16 cellular contexts compared by ENCODE assay signal in the genomic region with DNA sequence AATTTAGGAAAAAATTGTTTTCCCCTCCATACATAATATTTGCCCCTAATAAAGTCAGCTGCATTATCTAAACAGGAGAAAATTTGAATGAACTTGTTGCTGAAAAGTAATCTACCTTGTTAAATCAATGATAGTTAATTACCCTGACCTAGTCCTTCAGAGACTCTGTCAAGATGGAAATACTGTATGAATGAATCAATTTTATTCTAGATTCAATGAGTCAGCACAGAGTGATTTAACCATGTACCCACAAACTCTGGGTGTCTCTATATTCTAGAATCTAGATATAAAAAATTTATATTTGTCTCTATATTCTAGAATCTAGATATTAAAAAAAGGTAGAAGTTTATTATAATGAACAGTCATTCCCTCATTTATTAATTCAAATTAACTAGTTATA. TPM values are rescaled to one million over a fixed set of nuclear protein-coding genes. Genes with fewer than 3 reads are reported as not detected.
DNase-seq lines count a peak whose midpoint lies in the region; ATAC-seq, FAIRE-seq and TF ChIP-seq lines count a peak whose summit lies in the region.
"Had no signal": no experiment of that assay in that cellular context is flagged by ENCODE, and none has a peak within 500 bp of the region (broad histone marks: within the 10 kb centered on the region; RNA-seq: fewer than 3 reads in every experiment).

No MANE protein-coding gene starts in this region.

- H3K9me2 ChIP-seq in GM23248 (ENCODE audit: insufficient read depth): no peaks in the 10 kb centered on the region

- H2AFZ ChIP-seq in GM23248 (no peak overlapping the region), osteoblast (ENCODE audit: low read length) (no peak overlapping the region)

- H4K20me1 ChIP-seq in GM23248 (ENCODE audit: insufficient read depth): no peaks in the 10 kb centered on the region
- no peaks in the 10 kb centered on the region for H4K20me1 ChIP-seq in osteoblast (ENCODE audit: insufficient read depth, low read length)

- H3K4me2 ChIP-seq in GM23248 (ENCODE audit: unreplicated experiment) (no peak overlapping the region), osteoblast (ENCODE audit: insufficient read depth, low read length) (no peak overlapping the region)

- no peak for DNase-seq in activated CD4-positive, CD25-positive, alpha-beta regulatory T cell treated with anti-CD3 and anti-CD28 coated beads, Interleukin-2, amount 50 U/mL, for 72 hours
- DNase-seq in GM23248 (peak; percentile 33), osteoblast (ENCODE audit: insufficient read length, low spot score, missing footprints) (peak; percentile 26), T1000 (lab: John Stamatoyannopoulos, UW) (no peak)
- no peak for DNase-seq in activated CD4-positive, alpha-beta T cell treated with anti-CD3 and anti-CD28 coated beads for 1 hour
- DNase-seq: CD8-positive, alpha-beta T cell; COR-L47; DND-41; GF-D8; GOT3; H9 had no signal

- in situ Hi-C loops in GM23248 (cut with MboI): no loop called here

- no peak overlapping the region for H3K9ac ChIP-seq in GM23248

- H3F3A ChIP-seq in GM23248 (ENCODE audit: insufficient read depth): peaks cover 15% of the 10 kb centered on the region; the same call in 1 of the 2 replicates

- H3K9me3 ChIP-seq in GM23248 (ENCODE audit: low read depth) (no peaks in the 10 kb centered on the region), osteoblast (ENCODE audit: low read depth, low read length) (no peaks in the 10 kb centered on the region)

- no peak overlapping the region for H3K4me3 ChIP-seq in GM23248
- H3K4me3 ChIP-seq in osteoblast (ENCODE audit: insufficient read depth, low read length): no peak overlapping the region

- ATAC-seq in activated CD4-positive, CD25-positive, alpha-beta regulatory T cell treated with anti-CD3 and anti-CD28 coated beads, Interleukin-2, amount 50 U/mL, for 24 hours: peak; percentile 46 to 73
- no peak for ATAC-seq in GM19455 (IDR thresholded peaks at IDR 0.05; ENCODE audit: unreplicated experiment)
- ATAC-seq: CD8-positive, alpha-beta T cell had no signal

- no peak for TF ChIP-seq CTCF in osteoblast (IDR thresholded peaks at IDR 0.05; ENCODE audit: extremely low read depth, low read depth, low read length)

- H3K4me1 ChIP-seq in GM23248 (ENCODE audit: insufficient read depth) (no peaks in the 10 kb centered on the region), osteoblast (ENCODE audit: insufficient read depth, low read length) (no peaks in the 10 kb centered on the region)

- H3K27me3 ChIP-seq in GM23248 (replicated peaks; ENCODE audit: insufficient read depth): no peaks in the 10 kb centered on the region
- no peaks in the 10 kb centered on the region for H3K27me3 ChIP-seq in osteoblast (ENCODE audit: insufficient read depth, low read length)

- no peaks in the 10 kb centered on the region for H3K79me2 ChIP-seq in GM23248 (ENCODE audit: insufficient read depth)
- H3K79me2 ChIP-seq in osteoblast (ENCODE audit: insufficient read depth, low read length): no peaks in the 10 kb centered on the region

- no peak overlapping the region for H3K27ac ChIP-seq in GM23248
- H3K27ac ChIP-seq in osteoblast (ENCODE audit: low read depth, low read length): no peak overlapping the region
- H3K27ac ChIP-seq: 22Rv1 had no signal

- peaks cover 63% of the 10 kb centered on the region for H3K36me3 ChIP-seq in GM23248 (ENCODE audit: low read depth)
- peaks cover 52% of the 10 kb centered on the region for H3K36me3 ChIP-seq in osteoblast (ENCODE audit: insufficient read depth, low read length)

- FAIRE-seq in TTC549 (lab: Jason Lieb, UNC): peak; percentile 28
- FAIRE-seq: GM19239 had no signal

RNA-seq across cellular contexts. Expression of a gene that starts 36.2 kb away (rescaled TPM):
- total RNA-seq in GM23248 (2014; rRNA removed; shearing (Covaris generic)): 14.8 and 25.2 TPM in 2 replicates
- 15.2 and 16.4 TPM in 2 replicates for polyA plus RNA-seq in GM23248 (2016; fragmentation: Nextera tagmentation; extraction: Ambion mirVana)
- total RNA-seq in osteoblast: 16.6 and 16.8 TPM in 2 replicates

RNA-seq across cellular contexts. Expression of a gene that starts 36.3 kb away (rescaled TPM):
- total RNA-seq in GM23248 (2014; rRNA removed; shearing (Covaris generic)): 34.0 and 35.0 TPM in 2 replicates
- polyA plus RNA-seq in GM23248 (2016; fragmentation: Nextera tagmentation; extraction: Ambion mirVana): 22.6 and 23.0 TPM in 2 replicates
- 33.3 and 36.6 TPM in 2 replicates for total RNA-seq in osteoblast

RNA-seq across cellular contexts. Expression of a gene that starts 56.9 kb away (rescaled TPM):
- total RNA-seq in GM23248 (2014; rRNA removed; shearing (Covaris generic)): 52.9 and 74.0 TPM in 2 replicates
- 16.7 and 19.7 TPM in 2 replicates for polyA plus RNA-seq in GM23248 (2016; fragmentation: Nextera tagmentation; extraction: Ambion mirVana)
- 62.5 and 68.0 TPM in 2 replicates for total RNA-seq in osteoblast

Comparison
In these comparisons a context has a peak if more than half of its experiments do, and no peak if none do; other contexts are left out.
1. DNase-seq: peak in GM23248 (single experiment) and osteoblast (single experiment); none in activated CD4-positive, CD25-positive, alpha-beta regulatory T cell treated with anti-CD3 and anti-CD28 coated beads, Interleukin-2, amount 50 U/mL, for 72 hours (single experiment), T1000 (single experiment) and activated CD4-positive, alpha-beta T cell treated with anti-CD3 and anti-CD28 coated beads for 1 hour (single experiment).